Comparison of ENCODE assay signal across 8 cellular contexts in the genomic region with DNA sequence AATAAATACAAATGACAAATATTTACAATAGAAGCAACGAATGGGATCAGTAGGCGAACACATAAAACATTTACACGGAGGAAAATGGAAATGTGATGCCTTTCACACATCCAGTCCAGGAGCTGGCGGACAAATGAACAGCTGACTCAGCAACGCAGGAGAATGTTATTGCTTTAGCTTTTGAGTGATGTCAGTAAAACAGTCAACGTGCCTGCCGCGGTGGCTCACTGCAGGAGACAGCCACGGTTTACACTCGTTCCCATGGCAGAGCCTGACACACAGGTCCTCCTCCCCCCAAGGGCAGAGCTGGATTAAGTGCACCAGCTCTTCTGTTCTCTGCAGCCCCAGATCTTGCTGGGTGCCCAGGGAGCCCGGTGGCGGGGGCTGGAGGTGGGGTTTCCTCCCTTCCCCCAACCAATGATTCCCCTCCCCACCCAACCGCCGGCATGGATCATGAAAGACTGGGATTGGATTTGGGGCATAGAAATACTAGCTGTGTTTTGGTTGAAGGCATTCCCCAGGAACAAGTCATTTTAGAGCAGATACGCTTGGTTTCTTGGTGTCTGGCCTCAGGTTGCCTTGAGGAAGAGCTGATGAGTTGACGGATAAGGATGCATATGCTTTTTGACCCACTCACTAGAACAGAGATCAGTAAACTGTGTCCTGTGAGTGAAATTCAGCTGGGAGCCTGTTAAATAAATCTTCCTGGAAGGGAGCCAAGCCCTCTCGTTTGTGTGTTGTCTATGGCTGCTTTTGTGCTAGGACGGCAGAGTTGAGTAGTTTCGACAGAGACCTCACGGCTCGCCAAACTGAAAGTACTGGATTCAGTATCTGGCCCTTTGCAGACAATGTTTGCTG. TPM values are rescaled to one million over a fixed set of nuclear protein-coding genes. Genes with fewer than 3 reads are reported as not detected.
DNase-seq lines count a peak whose midpoint lies in the region; TF ChIP-seq lines count a peak whose summit lies in the region.

No MANE protein-coding gene starts in this region.

- no peaks in the 10 kb centered on the region for H3K27me3 ChIP-seq in A673 (replicated peaks; ENCODE audit: insufficient read depth, low read depth, low read length, poor library complexity)

- H3K4me3 ChIP-seq in A673 (ENCODE audit: low read depth, low read length, poor library complexity, severe bottlenecking) = no peak overlapping the region

- CTCF ChIA-PET in A673 (lab: Charles Lee) = no interaction called here

- in situ Hi-C loops in GM13976 (cut with MboI; ENCODE audit: low sequenced_read_pairs, unreplicated experiment) = loop anchor here (25.0 kb wide), 1 partner anchor 247 kb away; no protein-coding TSS in a partner anchor

- peaks cover 16% of the 10 kb centered on the region for H3K4me1 ChIP-seq in A673 (ENCODE audit: insufficient read depth, low read length, poor library complexity, severe bottlenecking)

- peaks cover 42% of the 10 kb centered on the region for H3K36me3 ChIP-seq in A673 (ENCODE audit: insufficient read depth, low read length, poor library complexity, severe bottlenecking)

- TF ChIP-seq CTCF in A673 (conservative IDR thresholded peaks at IDR 0.05; ENCODE audit: low read depth, low read length) (no peak), GM13976 (IDR thresholded peaks at IDR 0.05; ENCODE audit: borderline replicate concordance, control extremely low read depth, extremely low read depth, insufficient read depth, missing control alignments) (no peak)

- DNase-seq in A673 (ENCODE audit: low spot score) = peak; percentile 58
- DNase-seq in M059J (ENCODE audit: low read depth) = peak; percentile 94
- DNase-seq in brain pericyte (ENCODE audit: low read depth, low spot score) = peak; percentile 93
- peak; percentile 70 to 76 for DNase-seq in lung microvascular endothelial cell (ENCODE audit: low read depth in 2 of 2)
- DNase-seq in NOMO-1 treated with DMSO at 0.1 percent for 48 hours (lab: John Stamatoyannopoulos, UW; ENCODE audit: unreplicated experiment) = no peak
- no peak for DNase-seq in UCSD-AML1 (lab: John Stamatoyannopoulos, UW; ENCODE audit: unreplicated experiment)
- no peak for DNase-seq in stimulated activated CD4-positive, alpha-beta T cell treated with anti-CD3 and anti-CD28 coated beads, Interleukin-15, amount 100 ng/mL, for 24 hours
- no peak for DNase-seq in GM13976 (ENCODE audit: low spot score)

- POLR2A ChIA-PET in A673 (lab: Charles Lee; ENCODE audit: low non-redundant PET) = interaction anchor here (0.6 kb wide), 1 partner anchor 257 kb away, joined by 11 read pairs; no protein-coding TSS in a partner anchor

- H3K27ac ChIP-seq in A673 (ENCODE audit: low read depth, low read length, poor library complexity, severe bottlenecking) = peak overlapping the region; percentile 29

- intact Hi-C loops in A673 (cut with micrococcal nuclease; ENCODE audit: unreplicated experiment) = no loop called here

- BruUV-seq in A673 (replicated peaks; lab: Mats Ljungman, UMichigan) = no TSS peak

- no peaks in the 10 kb centered on the region for H3K9me3 ChIP-seq in A673 (ENCODE audit: low read depth, low read length, poor library complexity, severe bottlenecking)

RNA-seq across cellular contexts. Expression of a gene that starts 12.5 kb away (rescaled TPM):
- total RNA-seq in A673 (2021) (19.2 and 21.4 TPM in 2 replicates), lung microvascular endothelial cell (10.0 and 36.3 TPM in 2 replicates)
- total RNA-seq in M059J (2014; rRNA removed; shearing (Covaris generic)) = 311 and 328 TPM in 2 replicates

Comparison
In these comparisons a context has a peak if more than half of its experiments do, and no peak if none do; other contexts are left out.
1. DNase-seq: peak in A673 (single experiment), M059J (single experiment), brain pericyte (single experiment) and lung microvascular endothelial cell (2 of 2); none in NOMO-1 treated with DMSO at 0.1 percent for 48 hours (single experiment), UCSD-AML1 (single experiment), stimulated activated CD4-positive, alpha-beta T cell treated with anti-CD3 and anti-CD28 coated beads, Interleukin-15, amount 100 ng/mL, for 24 hours (single experiment) and GM13976 (single experiment).